8 cellular contexts compared by ENCODE assay signal in the genomic region with DNA sequence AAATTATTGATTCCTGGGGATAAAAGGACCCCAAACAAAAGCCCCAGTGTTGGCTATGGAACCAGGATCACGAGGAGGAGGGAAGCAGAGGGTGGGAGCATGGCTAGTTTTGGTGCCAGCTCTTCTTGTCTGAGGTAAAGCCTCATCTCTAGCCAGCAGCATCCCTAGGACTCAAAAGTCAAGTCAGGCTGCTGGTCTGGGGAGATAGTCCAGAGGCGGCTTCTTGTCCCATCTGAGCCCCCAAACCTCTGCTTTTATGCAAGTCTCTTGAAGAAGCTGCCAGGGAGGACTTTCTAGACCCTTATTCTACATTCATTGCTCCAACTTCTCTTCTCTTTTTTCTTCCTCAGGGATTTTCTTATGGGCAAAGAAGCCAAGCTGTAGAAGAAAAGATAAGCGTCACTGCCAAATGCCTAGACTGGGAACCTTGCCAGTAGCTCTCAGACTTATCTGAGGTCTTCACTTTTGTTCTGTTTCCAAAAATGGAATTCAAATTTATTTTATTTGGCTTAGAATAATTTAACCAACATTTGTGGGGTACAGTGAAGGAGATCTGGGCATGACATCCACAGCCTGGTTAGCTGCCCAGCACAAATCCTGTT. TPM values are rescaled to one million over a fixed set of nuclear protein-coding genes. Genes with fewer than 3 reads are reported as not detected.
DNase-seq lines count a peak whose midpoint lies in the region; ATAC-seq and TF ChIP-seq lines count a peak whose summit lies in the region.

No MANE protein-coding gene starts in this region.

- no peak for TF ChIP-seq POLR2A in suprapubic skin (IDR thresholded peaks at IDR 0.05)

- in situ Hi-C loops in astrocyte of the spinal cord (cut with HindIII; ENCODE audit: low sequenced_read_pairs) = no loop called here

- H3K4me3 ChIP-seq in HUES64 (ENCODE audit: low read length) = peak overlapping the region; percentile 42
- no peak overlapping the region for H3K4me3 ChIP-seq in astrocyte of the spinal cord (ENCODE audit: low read depth, low read length)
- H3K4me3 ChIP-seq in suprapubic skin = peak overlapping the region; percentile 28

- no peak for TF ChIP-seq EP300 in suprapubic skin (IDR thresholded peaks at IDR 0.05)

- ATAC-seq in GM18520 (IDR thresholded peaks at IDR 0.05; ENCODE audit: unreplicated experiment) (no peak), HG03095 (IDR thresholded peaks at IDR 0.05; ENCODE audit: unreplicated experiment) (no peak)

- H3K4me1 ChIP-seq in HUES64 (ENCODE audit: insufficient read depth, low read length) (peaks cover 16% of the 10 kb centered on the region), suprapubic skin (peaks cover 36% of the 10 kb centered on the region)

- no peak for TF ChIP-seq CTCF in astrocyte of the spinal cord (IDR thresholded peaks at IDR 0.05; ENCODE audit: low read depth, low read length)
- TF ChIP-seq CTCF in suprapubic skin (IDR thresholded peaks at IDR 0.05) = no peak

- H3K9me3 ChIP-seq in HUES64 (ENCODE audit: insufficient read depth, low read depth, low read length) (no peaks in the 10 kb centered on the region), suprapubic skin (no peaks in the 10 kb centered on the region)

- intact Hi-C loops in posterior vena cava (cut with DNase I) = no loop called here

- 79% methylated on average over 3 of the region's 3 CpGs for WGBS in HUES64
- 44% methylated on average over 3 of the region's 3 CpGs for WGBS in suprapubic skin

- DNase-seq in astrocyte of the spinal cord (ENCODE audit: low read depth, low spot score) (peak; percentile 61), inferior parietal cortex (ENCODE audit: extremely low spot score) (peak; percentile 42), suprapubic skin (ENCODE audit: low spot score in 2 of 2) (no peak), NCI-H524 treated with DMSO at 0.1 percent for 48 hours (lab: John Stamatoyannopoulos, UW) (no peak), posterior vena cava (ENCODE audit: low spot score) (no peak)

- H3K27ac ChIP-seq in HUES64 (ENCODE audit: low read depth, low read length) = peak overlapping the region; percentile 36; the same call in 1 of the 2 replicates
- H3K27ac ChIP-seq in suprapubic skin = peak overlapping the region; percentile 92

- peak overlapping the region; percentile 38 for H3K9ac ChIP-seq in HUES64 (ENCODE audit: low read depth, low read length)

- H3K27me3 ChIP-seq in HUES64 (ENCODE audit: insufficient read depth, low read length) (no peaks in the 10 kb centered on the region), suprapubic skin (no peaks in the 10 kb centered on the region)

- H3K36me3 ChIP-seq in HUES64 (ENCODE audit: insufficient read depth, low read length) (no peaks in the 10 kb centered on the region), suprapubic skin (no peaks in the 10 kb centered on the region)

RNA-seq across cellular contexts. Expression of gene ANKRD35, which starts 6.9 kb away (rescaled TPM):
- polyA plus RNA-seq in HUES64 (2013, experiment 1 of 2) = 1.2 TPM
- polyA plus RNA-seq in HUES64 (2013, experiment 2 of 2) = 1.5 TPM
- total RNA-seq in suprapubic skin (10 to 100 TPM; 32.9 to 62.7 (median 37.1) TPM), posterior vena cava (1 to 10 TPM; 5.0 to 7.0 TPM)

RNA-seq across cellular contexts. Expression of gene ITGA10, which starts 17.3 kb away (rescaled TPM):
- 0.05 TPM for polyA plus RNA-seq in HUES64 (2013, experiment 1 of 2)
- 0.32 TPM for polyA plus RNA-seq in HUES64 (2013, experiment 2 of 2)
- total RNA-seq in suprapubic skin (10 to 100 TPM in 1 of 4 donors, 1 to 10 TPM in 3; 1.6 to 15.6 (median 2.2) TPM), posterior vena cava (1 to 10 TPM; 5.7 to 9.0 TPM)

RNA-seq across cellular contexts. Expression of gene PEX11B, which starts 25.9 kb away (rescaled TPM):
- polyA plus RNA-seq in HUES64 (2013, experiment 1 of 2) = 7.6 TPM
- 12.7 TPM for polyA plus RNA-seq in HUES64 (2013, experiment 2 of 2)
- total RNA-seq in suprapubic skin (10 to 100 TPM; 23.3 to 35.9 (median 30.2) TPM), posterior vena cava (10 to 100 TPM; 19.8 to 24.4 TPM)

RNA-seq across cellular contexts. Expression of gene PIAS3, which starts 33.7 kb away (rescaled TPM):
- 27.8 TPM for polyA plus RNA-seq in HUES64 (2013, experiment 1 of 2)
- 35.1 TPM for polyA plus RNA-seq in HUES64 (2013, experiment 2 of 2)
- total RNA-seq in suprapubic skin (10 to 100 TPM; 43.8 to 78.4 (median 49.4) TPM), posterior vena cava (10 to 100 TPM; 28.6 to 34.7 TPM)

RNA-seq across cellular contexts. Expression of gene RBM8A, which starts 34.7 kb away (rescaled TPM):
- polyA plus RNA-seq in HUES64 (2013, experiment 1 of 2) = 184 TPM
- polyA plus RNA-seq in HUES64 (2013, experiment 2 of 2) = 175 TPM
- total RNA-seq in suprapubic skin (100 to 1,000 TPM in 3 of 4 donors, 10 to 100 TPM in 1; 92.2 to 186 (median 134) TPM), posterior vena cava (10 to 100 TPM; 81.0 to 83.3 TPM)

Comparison
In these comparisons a context has a peak if more than half of its experiments do, and no peak if none do; other contexts are left out.
1. DNase-seq: peak in astrocyte of the spinal cord (single experiment) and inferior parietal cortex (single experiment); none in suprapubic skin (0 of 2), NCI-H524 treated with DMSO at 0.1 percent for 48 hours (single experiment) and posterior vena cava (single experiment).
2. RNA of gene ANKRD35, which starts 6.9 kb away (total RNA-seq): 32.9 to 62.7 TPM in suprapubic skin; 5.0 to 7.0 TPM in posterior vena cava; every median in the first group is over 4 times any median in the second.